In genomic region chr5:172984244-172984953, GRCh38 we compare ENCODE assay signal across 8 cellular contexts. TPM values are rescaled to one million over a fixed set of nuclear protein-coding genes. Genes with fewer than 3 reads are reported as not detected.
DNase-seq lines count a peak whose midpoint lies in the region; ATAC-seq and TF ChIP-seq lines count a peak whose summit lies in the region.

No MANE protein-coding gene starts in this region.

- 1% methylated on average over 8 to 11 of the region's 15 CpGs for WGBS in gastroesophageal sphincter (ENCODE audit: low coverage in 1 of 2), 2 donors

- H3K27ac ChIP-seq in DND-41 (ENCODE audit: low read length) (peak overlapping the region; percentile 91), gastroesophageal sphincter (peak overlapping the region; percentile 86 to 96 (median 94))

- peak; percentile 75 for DNase-seq in DND-41
- DNase-seq in KBM-7, result peak; percentile 89
- peak; percentile 94 for DNase-seq in SIG-M5 treated with dmso at 0.1 percent for 504 hours (lab: John Stamatoyannopoulos, UW; ENCODE audit: unreplicated experiment)
- DNase-seq in activated naive CD4-positive, alpha-beta T cell (lab: John Stamatoyannopoulos, UW), result peak; percentile 24 to 64 (median 34)
- peak; percentile 71 for DNase-seq in non-pigmented ciliary epithelial cell (ENCODE audit: low read depth)
- peak; percentile 67 for DNase-seq in superior temporal gyrus (ENCODE audit: extremely low spot score)

- in situ Hi-C loops in KBM-7 (cut with MboI; ENCODE audit: low pct_unique_long_range_greater_than_20kb, low sequenced_read_pairs), result no loop called here

- H3K4me2 ChIP-seq in DND-41 (ENCODE audit: insufficient read depth, low read length), result peak overlapping the region; percentile 87

- peaks cover 33% of the 10 kb centered on the region for H3K36me3 ChIP-seq in DND-41 (ENCODE audit: insufficient read depth, low read length)
- H3K36me3 ChIP-seq in gastroesophageal sphincter, result peaks cover 0 to 33% of the 10 kb centered on the region in 2 donors

- no peaks in the 10 kb centered on the region for H3K27me3 ChIP-seq in DND-41 (ENCODE audit: insufficient read depth, low read length, poor library complexity)
- no peaks in the 10 kb centered on the region for H3K27me3 ChIP-seq in gastroesophageal sphincter

- no peak for TF ChIP-seq POLR2A in gastroesophageal sphincter (IDR thresholded peaks at IDR 0.05)

- TF ChIP-seq EP300 in gastroesophageal sphincter (IDR thresholded peaks at IDR 0.05), result no peak

- peaks cover 21% of the 10 kb centered on the region for H4K20me1 ChIP-seq in DND-41 (ENCODE audit: insufficient read depth, low read length)

- H3K79me2 ChIP-seq in DND-41 (ENCODE audit: insufficient read depth, low read length), result peaks cover 58% of the 10 kb centered on the region

- peak overlapping the region; percentile 92 for H2AFZ ChIP-seq in DND-41 (ENCODE audit: low read depth, low read length)

- no peaks in the 10 kb centered on the region for H3K9me3 ChIP-seq in DND-41 (ENCODE audit: insufficient read depth, low read length, severe bottlenecking)
- no peaks in the 10 kb centered on the region for H3K9me3 ChIP-seq in gastroesophageal sphincter

- H3K9ac ChIP-seq in DND-41 (ENCODE audit: low read depth, low read length), result peak overlapping the region; percentile 90

- H3K4me3 ChIP-seq in DND-41 (ENCODE audit: low read depth in 1 of 2, low read length in 2 of 2), result peak overlapping the region; percentile 69 to 85
- H3K4me3 ChIP-seq in gastroesophageal sphincter, result peak overlapping the region; percentile 68 to 89

- ATAC-seq in DND-41 (ENCODE audit: insufficient read depth, low read depth) (peak; percentile 67), GM21723 (IDR thresholded peaks at IDR 0.05; ENCODE audit: unreplicated experiment) (peak; percentile 62), gastroesophageal sphincter (peak; percentile 76)

- H3K4me1 ChIP-seq in DND-41 (ENCODE audit: insufficient read depth, low read length) (peaks cover 41% of the 10 kb centered on the region), gastroesophageal sphincter (peaks cover 0 to 59% (median 7%) of the 10 kb centered on the region in 3 donors)

- TF ChIP-seq CTCF in DND-41 (IDR thresholded peaks at IDR 0.05; ENCODE audit: borderline replicate concordance, extremely low read depth, low read length, poor library complexity, severe bottlenecking), result peak; percentile 63
- peak in 3 of 4 experiments; percentile 43 to 52 (median 52) for TF ChIP-seq CTCF in gastroesophageal sphincter (IDR thresholded peaks at IDR 0.05)

RNA-seq across cellular contexts. Expression of gene ATP6V0E1, which starts 0.8 kb away (rescaled TPM):
- total RNA-seq in gastroesophageal sphincter, result 100 to 1,000 TPM in 3 of 4 donors, 10 to 100 TPM in 1; 94.0 to 163 (median 124) TPM

RNA-seq across cellular contexts. Expression of gene RPL26L1, which starts 25.2 kb away (rescaled TPM):
- 10 to 100 TPM; 14.7 to 34.9 (median 22.5) TPM for total RNA-seq in gastroesophageal sphincter

Comparison
In these comparisons a context has a peak if more than half of its experiments do, and no peak if none do; other contexts are left out.
1. Peak in every context shown above with its lines: DNase-seq, ATAC-seq, H3K4me3 ChIP-seq and H3K27ac ChIP-seq.
2. DNase-seq: peak in every context shown above with its lines; median percentile 94 in SIG-M5 treated with dmso at 0.1 percent for 504 hours; 89 in KBM-7; 75 in DND-41; 71 in non-pigmented ciliary epithelial cell; 67 in superior temporal gyrus; 34 in activated naive CD4-positive, alpha-beta T cell.